In genomic region chr16:1200014-1200627, GRCh38 we compare ENCODE assay signal across 28 cellular contexts. TPM values are rescaled to one million over a fixed set of nuclear protein-coding genes. Genes with fewer than 3 reads are reported as not detected.
"Had no signal": no experiment of that assay in that cellular context is flagged by ENCODE, and none has a peak within 500 bp of the region (broad histone marks: within the 10 kb centered on the region; RNA-seq: fewer than 3 reads in every experiment).

No MANE protein-coding gene starts in this region.

- H3K9me3 ChIP-seq: adrenal gland, Peyer's patch, SJCRH30, SK-N-SH had no signal

- H3K27me3 Mint-ChIP-seq: activated CD4-positive, alpha-beta T cell treated with anti-CD3 and anti-CD28 coated beads for 36 hours; activated CD8-positive, alpha-beta T cell treated with anti-CD3 and anti-CD28 coated beads for 36 hours; activated naive CD8-positive, alpha-beta T cell treated with anti-CD3 and anti-CD28 coated beads, Interleukin-2, amount 10 ng/mL, durations not matched to agents 7 days and 5 days; central memory CD8-positive, alpha-beta T cell had no signal

- H3K4me3 Mint-ChIP-seq: activated CD4-positive, alpha-beta T cell treated with anti-CD3 and anti-CD28 coated beads for 36 hours; activated CD8-positive, alpha-beta T cell treated with anti-CD3 and anti-CD28 coated beads for 36 hours; activated naive CD8-positive, alpha-beta T cell treated with anti-CD3 and anti-CD28 coated beads, Interleukin-2, amount 10 ng/mL, durations not matched to agents 7 days and 5 days; central memory CD8-positive, alpha-beta T cell had no signal

- H3K36me3 ChIP-seq: adrenal gland, SJCRH30 had no signal

- H3K4me3 ChIP-seq: adrenal gland, Peyer's patch, SJCRH30 had no signal

- H3K9ac ChIP-seq: SK-N-SH had no signal

- H3K4me1 ChIP-seq: adrenal gland, Peyer's patch, SJCRH30 had no signal

- H3K27me3 ChIP-seq: adrenal gland, Peyer's patch had no signal

- H3K4me1 Mint-ChIP-seq: activated CD4-positive, alpha-beta T cell treated with anti-CD3 and anti-CD28 coated beads for 36 hours had no signal

- H3K27ac Mint-ChIP-seq: activated CD4-positive, alpha-beta T cell treated with anti-CD3 and anti-CD28 coated beads for 36 hours; activated CD8-positive, alpha-beta T cell treated with anti-CD3 and anti-CD28 coated beads for 36 hours; activated naive CD8-positive, alpha-beta T cell treated with anti-CD3 and anti-CD28 coated beads, Interleukin-2, amount 10 ng/mL, durations not matched to agents 7 days and 5 days had no signal

- H3K36me3 Mint-ChIP-seq: activated naive CD8-positive, alpha-beta T cell treated with anti-CD3 and anti-CD28 coated beads, Interleukin-2, amount 10 ng/mL, durations not matched to agents 7 days and 5 days had no signal

- ATAC-seq: activated CD4-positive, alpha-beta T cell treated with anti-CD3 and anti-CD28 coated beads for 36 hours had no signal

- DNase-seq: activated CD8-positive, alpha-beta memory T cell treated with anti-CD3 and anti-CD28 coated beads, Interleukin-2, amount 50 U/mL, for 4 hours; activated effector memory CD4-positive, alpha-beta T cell treated with Interleukin-2 at 50 U/mL for 16 hours; activated naive CD4-positive, alpha-beta T cell; activated naive CD8-positive, alpha-beta T cell treated with anti-CD3 and anti-CD28 coated beads, Interleukin-2, amount 10 ng/mL, durations not matched to agents 7 days and 5 days; adrenal gland; anterior cingulate cortex; Kasumi-1; KBM-7; NCI-H1105 treated with DMSO at 0.1 percent for 48 hours; NCI-H1436 treated with DMSO at 0.1 percent for 48 hours; NCI-H187; NCI-H2081; NCI-H2171; NCI-H226; NCI-H526; NK-92 treated with Interleukin-12 subunit alpha and Interleukin-12 subunit beta, amount 100 ng/mL, for 24 hours; Peyer's patch; Right ventricle myocardium superior; SJCRH30; T-helper 1 cell had no signal

- H3K9me3 Mint-ChIP-seq: activated CD8-positive, alpha-beta T cell treated with anti-CD3 and anti-CD28 coated beads for 36 hours had no signal

- H3K27ac ChIP-seq: adrenal gland, Peyer's patch, RWPE1, SJCRH30, VCaP had no signal

RNA-seq across cellular contexts. Expression of gene TPSG1, which starts 24.9 kb away (rescaled TPM):
- total RNA-seq: activated CD4-positive, alpha-beta T cell treated with anti-CD3 and anti-CD28 coated beads for 36 hours; activated CD8-positive, alpha-beta T cell treated with anti-CD3 and anti-CD28 coated beads for 36 hours; activated naive CD8-positive, alpha-beta T cell treated with anti-CD3 and anti-CD28 coated beads, Interleukin-2, amount 10 ng/mL, durations not matched to agents 7 days and 5 days; NCI-H460; SJCRH30; T-helper 2 cell treated with Interferon-gamma antibody and Interleukin-4, amounts not matched to agents 100 ng/mL and 5 ng/mL, for 36 hours had no signal
- polyA plus RNA-seq: SK-N-SH had no signal

RNA-seq across cellular contexts. Expression of gene TPSB2, which starts 29.9 kb away (rescaled TPM):
- total RNA-seq: activated CD4-positive, alpha-beta T cell treated with anti-CD3 and anti-CD28 coated beads for 36 hours; activated CD8-positive, alpha-beta T cell treated with anti-CD3 and anti-CD28 coated beads for 36 hours; activated naive CD8-positive, alpha-beta T cell treated with anti-CD3 and anti-CD28 coated beads, Interleukin-2, amount 10 ng/mL, durations not matched to agents 7 days and 5 days; NCI-H460; SJCRH30; T-helper 2 cell treated with Interferon-gamma antibody and Interleukin-4, amounts not matched to agents 100 ng/mL and 5 ng/mL, for 36 hours had no signal
- polyA plus RNA-seq: SK-N-SH had no signal

RNA-seq across cellular contexts. Expression of gene TPSAB1, which starts 40.4 kb away (rescaled TPM):
- total RNA-seq: activated CD4-positive, alpha-beta T cell treated with anti-CD3 and anti-CD28 coated beads for 36 hours; activated CD8-positive, alpha-beta T cell treated with anti-CD3 and anti-CD28 coated beads for 36 hours; activated naive CD8-positive, alpha-beta T cell treated with anti-CD3 and anti-CD28 coated beads, Interleukin-2, amount 10 ng/mL, durations not matched to agents 7 days and 5 days; NCI-H460; SJCRH30; T-helper 2 cell treated with Interferon-gamma antibody and Interleukin-4, amounts not matched to agents 100 ng/mL and 5 ng/mL, for 36 hours had no signal
- polyA plus RNA-seq: SK-N-SH had no signal

RNA-seq across cellular contexts. Expression of gene CACNA1H, which starts 47.2 kb away (rescaled TPM):
- polyA plus RNA-seq: SK-N-SH had no signal

RNA-seq across cellular contexts. Expression of gene TPSD1, which starts 55.7 kb away (rescaled TPM):
- total RNA-seq: activated CD4-positive, alpha-beta T cell treated with anti-CD3 and anti-CD28 coated beads for 36 hours; activated CD8-positive, alpha-beta T cell treated with anti-CD3 and anti-CD28 coated beads for 36 hours; activated naive CD8-positive, alpha-beta T cell treated with anti-CD3 and anti-CD28 coated beads, Interleukin-2, amount 10 ng/mL, durations not matched to agents 7 days and 5 days; adrenal gland; NCI-H460; SJCRH30; T-helper 2 cell treated with Interferon-gamma antibody and Interleukin-4, amounts not matched to agents 100 ng/mL and 5 ng/mL, for 36 hours had no signal
- polyA plus RNA-seq: SK-N-SH had no signal
